8 cellular contexts compared by ENCODE assay signal in the genomic region with DNA sequence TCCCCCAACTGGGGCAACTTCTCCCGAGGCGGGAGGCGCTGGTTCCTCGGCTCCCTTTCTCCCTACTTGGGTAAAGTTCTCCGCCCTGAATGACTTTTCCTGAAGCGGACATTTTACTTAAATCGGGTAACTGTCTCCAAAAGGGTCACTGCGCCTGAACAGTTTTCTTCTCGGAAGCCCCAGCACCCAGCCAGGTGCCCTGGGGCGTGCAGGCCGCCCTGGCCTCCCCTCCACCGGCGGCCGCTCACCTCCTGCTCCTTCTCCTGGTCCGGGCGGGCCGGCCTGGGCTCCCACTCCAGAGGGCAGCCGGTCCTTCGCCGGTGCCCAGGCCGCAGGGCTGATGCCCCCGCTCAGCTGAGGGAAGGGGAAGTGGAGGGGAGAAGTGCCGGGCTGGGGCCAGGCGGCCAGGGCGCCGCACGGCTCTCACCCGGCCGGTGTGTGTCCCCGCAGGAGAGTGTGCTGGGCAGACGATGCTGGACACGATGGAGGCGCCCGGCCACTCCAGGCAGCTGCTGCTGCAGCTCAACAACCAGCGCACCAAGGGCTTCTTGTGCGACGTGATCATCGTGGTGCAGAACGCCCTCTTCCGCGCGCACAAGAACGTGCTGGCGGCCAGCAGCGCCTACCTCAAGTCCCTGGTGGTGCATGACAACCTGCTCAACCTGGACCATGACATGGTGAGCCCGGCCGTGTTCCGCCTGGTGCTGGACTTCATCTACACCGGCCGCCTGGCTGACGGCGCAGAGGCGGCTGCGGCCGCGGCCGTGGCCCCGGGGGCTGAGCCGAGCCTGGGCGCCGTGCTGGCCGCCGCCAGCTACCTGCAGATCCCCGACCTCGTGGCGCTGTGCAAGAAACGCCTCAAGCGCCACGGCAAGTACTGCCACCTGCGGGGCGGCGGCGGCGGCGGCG. TPM values are rescaled to one million over a fixed set of nuclear protein-coding genes. Genes with fewer than 3 reads are reported as not detected.
A peak's percentile ranks its signal among the peaks of the same experiment; 100 is the strongest.
DNase-seq lines count a peak whose midpoint lies in the region; ATAC-seq, FAIRE-seq and TF ChIP-seq lines count a peak whose summit lies in the region.

No MANE protein-coding gene starts in this region.

- H3K27me3 ChIP-seq in left ventricle myocardium inferior (ENCODE audit: low read depth) (peaks cover 85% of the 10 kb centered on the region), small intestine (ENCODE audit: control insufficient read depth in 2 of 2, insufficient read depth in 2 of 2, low read length in 2 of 2) (peaks cover 2 to 9% of the 10 kb centered on the region in 2 donors)

- peak; percentile 68 for DNase-seq in GM19238 (ENCODE audit: insufficient read length, low spot score)
- DNase-seq in activated T-cell treated with anti-CD3 and anti-CD28 coated beads, Interleukin-2, amount 50 U/mL, for 4 hours, result peak; percentile 49
- DNase-seq in left ventricle myocardium inferior, result no peak
- no peak for DNase-seq in small intestine
- DNase-seq in NCI-H510A (lab: John Stamatoyannopoulos, UW), result no peak
- DNase-seq in NCI-H2081 (lab: John Stamatoyannopoulos, UW), result no peak

- WGBS in small intestine, 3 donors, result 9 to 22% (median 12%) methylated on average over 48 to 76 of the region's 76 CpGs

- peak overlapping the region; percentile 70 for H3K4me3 Mint-ChIP-seq in activated T-cell treated with anti-CD3 and anti-CD28 coated beads, Interleukin-2, amount 50 U/mL, for 4 hours

- no peak for FAIRE-seq in small intestine (lab: Jason Lieb, UNC)

- peaks cover 15% of the 10 kb centered on the region for H3K27me3 Mint-ChIP-seq in activated T-cell treated with anti-CD3 and anti-CD28 coated beads, Interleukin-2, amount 50 U/mL, for 4 hours (ENCODE audit: low read depth)

- H3K27ac ChIP-seq in left ventricle myocardium inferior (replicated peaks) (peak overlapping the region; percentile 96), small intestine (ENCODE audit: low read depth in 1 of 2, low read length in 1 of 2) (peak overlapping the region; percentile 72 to 89)

- peaks cover 27% of the 10 kb centered on the region for H3K4me1 Mint-ChIP-seq in activated T-cell treated with anti-CD3 and anti-CD28 coated beads, Interleukin-2, amount 50 U/mL, for 4 hours (ENCODE audit: low read depth)

- peaks cover 42% of the 10 kb centered on the region for H3K36me3 ChIP-seq in left ventricle myocardium inferior
- H3K36me3 ChIP-seq in small intestine (ENCODE audit: control insufficient read depth in 2 of 2, insufficient read depth in 2 of 2, low read length in 2 of 2), result peaks cover 1 to 8% of the 10 kb centered on the region in 2 donors

- H3K36me3 Mint-ChIP-seq in activated T-cell treated with anti-CD3 and anti-CD28 coated beads, Interleukin-2, amount 50 U/mL, for 4 hours (ENCODE audit: insufficient read depth), result peaks cover 14% of the 10 kb centered on the region

- intact Hi-C loops in left ventricle myocardium inferior (cut with micrococcal nuclease), result no loop called here

- no peaks in the 10 kb centered on the region for H3K9me3 Mint-ChIP-seq in activated T-cell treated with anti-CD3 and anti-CD28 coated beads, Interleukin-2, amount 50 U/mL, for 4 hours

- peaks cover 81% of the 10 kb centered on the region for H3K4me1 ChIP-seq in left ventricle myocardium inferior
- peaks cover 0 to 5% of the 10 kb centered on the region in 2 donors for H3K4me1 ChIP-seq in small intestine (ENCODE audit: control insufficient read depth in 2 of 2, insufficient read depth in 1 of 2, low read depth in 1 of 2, low read length in 1 of 2)

- no peak for ATAC-seq in activated T-cell treated with anti-CD3 and anti-CD28 coated beads, Interleukin-2, amount 50 U/mL, for 4 hours
- no peak for ATAC-seq in HG03432 (IDR thresholded peaks at IDR 0.05; ENCODE audit: unreplicated experiment)
- ATAC-seq in HG03196 (IDR thresholded peaks at IDR 0.05; ENCODE audit: unreplicated experiment), result no peak

- peak overlapping the region; percentile 84 for H3K4me3 ChIP-seq in left ventricle myocardium inferior
- H3K4me3 ChIP-seq in small intestine (ENCODE audit: low read depth in 1 of 2, low read length in 2 of 2), result peak overlapping the region; percentile 56 to 75

- TF ChIP-seq CTCF in left ventricle myocardium inferior (IDR thresholded peaks at IDR 0.05; ENCODE audit: borderline replicate concordance), result peak; percentile 24

- H3K9me3 ChIP-seq in left ventricle myocardium inferior (replicated peaks) (no peaks in the 10 kb centered on the region), small intestine (ENCODE audit: control insufficient read depth, low read depth) (no peaks in the 10 kb centered on the region)

RNA-seq across cellular contexts. Expression of a gene that starts 1.6 kb away (rescaled TPM):
- total RNA-seq in activated T-cell treated with anti-CD3 and anti-CD28 coated beads, Interleukin-2, amount 50 U/mL, for 4 hours, result 10 to 100 TPM; 18.9 to 60.9 (median 31.5) TPM
- 23.5 TPM for total RNA-seq in left ventricle myocardium inferior
- polyA plus RNA-seq in small intestine, result 1 to 10 TPM in 2 of 3 donors, under 1 TPM in 1; 0.89 to 6.9 (median 6.2) TPM

RNA-seq across cellular contexts. Expression of a gene that starts 14.7 kb away (rescaled TPM):
- total RNA-seq in activated T-cell treated with anti-CD3 and anti-CD28 coated beads, Interleukin-2, amount 50 U/mL, for 4 hours, result 10 to 100 TPM; 67.7 to 74.4 (median 70.7) TPM
- 16.6 TPM for total RNA-seq in left ventricle myocardium inferior
- polyA plus RNA-seq in small intestine, result 10 to 100 TPM; 65.9 to 90.5 (median 80.1) TPM

RNA-seq across cellular contexts. Expression of a gene that starts 26.5 kb away (rescaled TPM):
- total RNA-seq in activated T-cell treated with anti-CD3 and anti-CD28 coated beads, Interleukin-2, amount 50 U/mL, for 4 hours, result 10 to 100 TPM; 56.6 to 59.9 (median 58.5) TPM
- 29.1 TPM for total RNA-seq in left ventricle myocardium inferior
- polyA plus RNA-seq in small intestine, result 10 to 100 TPM; 11.6 to 19.2 (median 12.5) TPM

RNA-seq across cellular contexts. Expression of a gene that starts 31.3 kb away (rescaled TPM):
- 1 to 10 TPM; 1.0 to 2.5 (median 2.0) TPM for total RNA-seq in activated T-cell treated with anti-CD3 and anti-CD28 coated beads, Interleukin-2, amount 50 U/mL, for 4 hours
- 4.0 TPM for total RNA-seq in left ventricle myocardium inferior
- polyA plus RNA-seq in small intestine, result 1 to 10 TPM in 1 of 3 donors, not detected in 2; 1.0 TPM

Comparison
In these comparisons a context has a peak if more than half of its experiments do, and no peak if none do; other contexts are left out.
1. DNase-seq: peak in GM19238 (single experiment) and activated T-cell treated with anti-CD3 and anti-CD28 coated beads, Interleukin-2, amount 50 U/mL, for 4 hours (single experiment); none in left ventricle myocardium inferior (single experiment), small intestine (single experiment), NCI-H510A (single experiment) and NCI-H2081 (0 of 2).